1 cellular context compared by ENCODE assay signal in the genomic region with DNA sequence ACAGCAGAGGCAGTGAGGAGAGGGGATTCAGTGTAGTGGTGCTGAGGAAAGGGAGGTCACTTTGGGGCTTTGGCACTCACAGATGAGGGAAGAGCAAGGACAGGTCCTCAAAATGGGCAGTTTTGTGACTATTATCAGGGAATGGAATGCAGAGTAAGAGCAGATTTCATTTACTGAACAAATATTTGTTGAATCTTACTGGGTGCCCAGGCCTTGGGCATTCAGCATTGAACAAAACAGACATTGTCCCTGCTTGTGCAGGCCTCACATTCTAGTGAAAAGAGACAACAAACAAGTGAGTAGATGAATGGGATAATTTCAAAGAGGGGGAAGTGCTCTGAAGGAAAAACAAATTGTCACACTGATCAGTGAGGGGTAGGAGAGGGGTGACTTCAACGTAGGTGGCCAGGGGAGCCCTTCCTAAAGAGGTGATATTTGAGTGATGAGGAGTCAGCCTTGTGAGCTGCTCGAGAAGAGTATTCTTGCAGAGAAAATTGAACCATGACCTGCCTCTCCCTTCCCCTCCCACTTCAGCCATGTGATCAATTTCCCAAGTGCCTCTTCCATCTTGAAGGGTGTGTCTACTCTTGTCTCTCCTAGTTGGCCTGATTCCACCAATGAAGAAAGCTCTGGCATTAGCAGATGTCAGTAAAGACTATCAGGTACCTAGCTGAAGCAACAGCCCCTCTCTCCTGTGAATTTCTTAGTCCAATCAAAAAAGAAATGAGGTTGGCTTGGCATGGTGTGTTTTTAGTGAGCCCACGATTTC.
A peak's percentile ranks its signal among the peaks of the same experiment; 100 is the strongest.
TF ChIP-seq lines count a peak whose summit lies in the region.

No MANE protein-coding gene starts in this region.

TF ChIP-seq in HepG2, 621 proteins besides CTCF, POLR2A, EP300 and RAD21 (continued from another document and continues in another):
- TF ChIP-seq, protein P1, sequence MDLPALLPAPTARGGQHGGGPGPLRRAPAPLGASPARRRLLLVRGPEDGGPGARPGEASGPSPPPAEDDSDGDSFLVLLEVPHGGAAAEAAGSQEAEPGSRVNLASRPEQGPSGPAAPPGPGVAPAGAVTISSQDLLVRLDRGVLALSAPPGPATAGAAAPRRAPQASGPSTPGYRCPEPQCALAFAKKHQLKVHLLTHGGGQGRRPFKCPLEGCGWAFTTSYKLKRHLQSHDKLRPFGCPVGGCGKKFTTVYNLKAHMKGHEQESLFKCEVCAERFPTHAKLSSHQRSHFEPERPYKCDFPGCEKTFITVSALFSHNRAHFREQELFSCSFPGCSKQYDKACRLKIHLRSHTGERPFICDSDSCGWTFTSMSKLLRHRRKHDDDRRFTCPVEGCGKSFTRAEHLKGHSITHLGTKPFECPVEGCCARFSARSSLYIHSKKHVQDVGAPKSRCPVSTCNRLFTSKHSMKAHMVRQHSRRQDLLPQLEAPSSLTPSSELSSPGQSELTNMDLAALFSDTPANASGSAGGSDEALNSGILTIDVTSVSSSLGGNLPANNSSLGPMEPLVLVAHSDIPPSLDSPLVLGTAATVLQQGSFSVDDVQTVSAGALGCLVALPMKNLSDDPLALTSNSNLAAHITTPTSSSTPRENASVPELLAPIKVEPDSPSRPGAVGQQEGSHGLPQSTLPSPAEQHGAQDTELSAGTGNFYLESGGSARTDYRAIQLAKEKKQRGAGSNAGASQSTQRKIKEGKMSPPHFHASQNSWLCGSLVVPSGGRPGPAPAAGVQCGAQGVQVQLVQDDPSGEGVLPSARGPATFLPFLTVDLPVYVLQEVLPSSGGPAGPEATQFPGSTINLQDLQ (CRISPR knock-in tag; IDR thresholded peaks at IDR 0.05), result no peak
- TF ChIP-seq SP5 (CRISPR knock-in tag; IDR thresholded peaks at IDR 0.05; ENCODE audit: borderline replicate concordance, low read depth) (0 out of 2 replicates have a peak, but pooled peaks have one; percentile 20), CBFB (CRISPR knock-in tag; IDR thresholded peaks at IDR 0.05) (no peak), ESRRA (CRISPR knock-in tag; IDR thresholded peaks at IDR 0.05; ENCODE audit: low read depth) (no peak), HDAC2 (CRISPR knock-in tag; IDR thresholded peaks at IDR 0.05) (peak; percentile 60; the same call in 1 of the 2 replicates), TEAD3 (CRISPR knock-in tag; optimal IDR thresholded peaks at IDR 0.05; ENCODE audit: borderline replicate concordance) (peak; percentile 48), ZNF790 (CRISPR knock-in tag; IDR thresholded peaks at IDR 0.05; ENCODE audit: borderline replicate concordance) (no peak), FOXP1 (IDR thresholded peaks at IDR 0.05) (no peak), FOXP1 (CRISPR knock-in tag; IDR thresholded peaks at IDR 0.05) (peak; percentile 60), HMG20B (CRISPR knock-in tag; conservative IDR thresholded peaks at IDR 0.05) (peak; percentile 95), HMG20A (CRISPR knock-in tag; IDR thresholded peaks at IDR 0.05; ENCODE audit: borderline replicate concordance) (peak; percentile 92), HDAC1 (CRISPR knock-in tag; IDR thresholded peaks at IDR 0.05) (0 out of 2 replicates have a peak, but pooled peaks have one; percentile 21), NFYB (CRISPR knock-in tag; IDR thresholded peaks at IDR 0.05) (no peak), ZNF225 (CRISPR knock-in tag; IDR thresholded peaks at IDR 0.05) (no peak), ZSCAN25 (CRISPR knock-in tag; IDR thresholded peaks at IDR 0.05) (no peak), RXRB (CRISPR knock-in tag; IDR thresholded peaks at IDR 0.05; ENCODE audit: borderline replicate concordance) (peak; percentile 50; the same call in 1 of the 2 replicates), ZNF773 (CRISPR knock-in tag; IDR thresholded peaks at IDR 0.05; ENCODE audit: borderline replicate concordance) (no peak), PHB2 (IDR thresholded peaks at IDR 0.05; ENCODE audit: partially characterized antibody) (no peak), ZNF446 (CRISPR knock-in tag; IDR thresholded peaks at IDR 0.05) (no peak), ATF1 (CRISPR knock-in tag; IDR thresholded peaks at IDR 0.05) (no peak), NCOA2 (CRISPR knock-in tag; IDR thresholded peaks at IDR 0.05) (peak; percentile 65), SOX5 (CRISPR knock-in tag; IDR thresholded peaks at IDR 0.05; ENCODE audit: borderline replicate concordance) (peak; percentile 87; the same call in 1 of the 2 replicates), PAX8 (CRISPR knock-in tag; IDR thresholded peaks at IDR 0.05; ENCODE audit: borderline replicate concordance) (no peak), GATAD2A (CRISPR knock-in tag; IDR thresholded peaks at IDR 0.05) (peak; percentile 34; the same call in 1 of the 2 replicates), RCOR2 (CRISPR knock-in tag; IDR thresholded peaks at IDR 0.05) (0 out of 2 replicates have a peak, but pooled peaks have one; percentile 51), ZMYM4 (CRISPR knock-in tag; IDR thresholded peaks at IDR 0.05) (peak; percentile 19; the same call in 1 of the 2 replicates), FOXO1 (CRISPR knock-in tag; IDR thresholded peaks at IDR 0.05) (peak; percentile 55; the same call in 1 of the 2 replicates), ZNF660 (CRISPR knock-in tag; IDR thresholded peaks at IDR 0.05; ENCODE audit: borderline replicate concordance, low read depth) (no peak), ZNF263 (CRISPR knock-in tag; IDR thresholded peaks at IDR 0.05) (no peak), ZNF780A (CRISPR knock-in tag; IDR thresholded peaks at IDR 0.05) (no peak), FOSL1 (CRISPR knock-in tag; IDR thresholded peaks at IDR 0.05; ENCODE audit: borderline replicate concordance) (no peak)
- TF ChIP-seq, protein P2, sequence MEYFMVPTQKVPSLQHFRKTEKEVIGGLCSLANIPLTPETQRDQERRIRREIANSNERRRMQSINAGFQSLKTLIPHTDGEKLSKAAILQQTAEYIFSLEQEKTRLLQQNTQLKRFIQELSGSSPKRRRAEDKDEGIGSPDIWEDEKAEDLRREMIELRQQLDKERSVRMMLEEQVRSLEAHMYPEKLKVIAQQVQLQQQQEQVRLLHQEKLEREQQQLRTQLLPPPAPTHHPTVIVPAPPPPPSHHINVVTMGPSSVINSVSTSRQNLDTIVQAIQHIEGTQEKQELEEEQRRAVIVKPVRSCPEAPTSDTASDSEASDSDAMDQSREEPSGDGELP (IDR thresholded peaks at IDR 0.05; ENCODE audit: borderline replicate concordance, low read depth), result no peak
- TF ChIP-seq, protein P3, sequence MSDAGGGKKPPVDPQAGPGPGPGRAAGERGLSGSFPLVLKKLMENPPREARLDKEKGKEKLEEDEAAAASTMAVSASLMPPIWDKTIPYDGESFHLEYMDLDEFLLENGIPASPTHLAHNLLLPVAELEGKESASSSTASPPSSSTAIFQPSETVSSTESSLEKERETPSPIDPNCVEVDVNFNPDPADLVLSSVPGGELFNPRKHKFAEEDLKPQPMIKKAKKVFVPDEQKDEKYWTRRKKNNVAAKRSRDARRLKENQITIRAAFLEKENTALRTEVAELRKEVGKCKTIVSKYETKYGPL (CRISPR knock-in tag; IDR thresholded peaks at IDR 0.05), result no peak
- TF ChIP-seq, protein P4, sequence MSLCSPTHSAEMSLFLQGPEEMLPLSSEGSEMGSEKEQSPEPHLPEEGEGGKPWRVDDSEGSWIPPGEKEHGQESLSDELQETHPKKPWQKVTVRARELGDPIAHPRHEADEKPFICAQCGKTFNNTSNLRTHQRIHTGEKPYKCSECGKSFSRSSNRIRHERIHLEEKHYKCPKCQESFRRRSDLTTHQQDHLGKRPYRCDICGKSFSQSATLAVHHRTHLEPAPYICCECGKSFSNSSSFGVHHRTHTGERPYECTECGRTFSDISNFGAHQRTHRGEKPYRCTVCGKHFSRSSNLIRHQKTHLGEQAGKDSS (CRISPR knock-in tag; IDR thresholded peaks at IDR 0.05; ENCODE audit: borderline replicate concordance, low read depth), result no peak
- TF ChIP-seq, protein P5, sequence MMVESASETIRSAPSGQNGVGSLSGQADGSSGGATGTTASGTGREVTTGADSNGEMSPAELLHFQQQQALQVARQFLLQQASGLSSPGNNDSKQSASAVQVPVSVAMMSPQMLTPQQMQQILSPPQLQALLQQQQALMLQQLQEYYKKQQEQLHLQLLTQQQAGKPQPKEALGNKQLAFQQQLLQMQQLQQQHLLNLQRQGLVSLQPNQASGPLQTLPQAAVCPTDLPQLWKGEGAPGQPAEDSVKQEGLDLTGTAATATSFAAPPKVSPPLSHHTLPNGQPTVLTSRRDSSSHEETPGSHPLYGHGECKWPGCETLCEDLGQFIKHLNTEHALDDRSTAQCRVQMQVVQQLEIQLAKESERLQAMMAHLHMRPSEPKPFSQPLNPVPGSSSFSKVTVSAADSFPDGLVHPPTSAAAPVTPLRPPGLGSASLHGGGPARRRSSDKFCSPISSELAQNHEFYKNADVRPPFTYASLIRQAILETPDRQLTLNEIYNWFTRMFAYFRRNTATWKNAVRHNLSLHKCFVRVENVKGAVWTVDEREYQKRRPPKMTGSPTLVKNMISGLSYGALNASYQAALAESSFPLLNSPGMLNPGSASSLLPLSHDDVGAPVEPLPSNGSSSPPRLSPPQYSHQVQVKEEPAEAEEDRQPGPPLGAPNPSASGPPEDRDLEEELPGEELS (CRISPR knock-in tag; IDR thresholded peaks at IDR 0.05), result peak; percentile 87
- TF ChIP-seq, protein P6, sequence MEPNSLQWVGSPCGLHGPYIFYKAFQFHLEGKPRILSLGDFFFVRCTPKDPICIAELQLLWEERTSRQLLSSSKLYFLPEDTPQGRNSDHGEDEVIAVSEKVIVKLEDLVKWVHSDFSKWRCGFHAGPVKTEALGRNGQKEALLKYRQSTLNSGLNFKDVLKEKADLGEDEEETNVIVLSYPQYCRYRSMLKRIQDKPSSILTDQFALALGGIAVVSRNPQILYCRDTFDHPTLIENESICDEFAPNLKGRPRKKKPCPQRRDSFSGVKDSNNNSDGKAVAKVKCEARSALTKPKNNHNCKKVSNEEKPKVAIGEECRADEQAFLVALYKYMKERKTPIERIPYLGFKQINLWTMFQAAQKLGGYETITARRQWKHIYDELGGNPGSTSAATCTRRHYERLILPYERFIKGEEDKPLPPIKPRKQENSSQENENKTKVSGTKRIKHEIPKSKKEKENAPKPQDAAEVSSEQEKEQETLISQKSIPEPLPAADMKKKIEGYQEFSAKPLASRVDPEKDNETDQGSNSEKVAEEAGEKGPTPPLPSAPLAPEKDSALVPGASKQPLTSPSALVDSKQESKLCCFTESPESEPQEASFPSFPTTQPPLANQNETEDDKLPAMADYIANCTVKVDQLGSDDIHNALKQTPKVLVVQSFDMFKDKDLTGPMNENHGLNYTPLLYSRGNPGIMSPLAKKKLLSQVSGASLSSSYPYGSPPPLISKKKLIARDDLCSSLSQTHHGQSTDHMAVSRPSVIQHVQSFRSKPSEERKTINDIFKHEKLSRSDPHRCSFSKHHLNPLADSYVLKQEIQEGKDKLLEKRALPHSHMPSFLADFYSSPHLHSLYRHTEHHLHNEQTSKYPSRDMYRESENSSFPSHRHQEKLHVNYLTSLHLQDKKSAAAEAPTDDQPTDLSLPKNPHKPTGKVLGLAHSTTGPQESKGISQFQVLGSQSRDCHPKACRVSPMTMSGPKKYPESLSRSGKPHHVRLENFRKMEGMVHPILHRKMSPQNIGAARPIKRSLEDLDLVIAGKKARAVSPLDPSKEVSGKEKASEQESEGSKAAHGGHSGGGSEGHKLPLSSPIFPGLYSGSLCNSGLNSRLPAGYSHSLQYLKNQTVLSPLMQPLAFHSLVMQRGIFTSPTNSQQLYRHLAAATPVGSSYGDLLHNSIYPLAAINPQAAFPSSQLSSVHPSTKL (CRISPR knock-in tag; IDR thresholded peaks at IDR 0.05), result peak; percentile 85
- TF ChIP-seq, protein P7, sequence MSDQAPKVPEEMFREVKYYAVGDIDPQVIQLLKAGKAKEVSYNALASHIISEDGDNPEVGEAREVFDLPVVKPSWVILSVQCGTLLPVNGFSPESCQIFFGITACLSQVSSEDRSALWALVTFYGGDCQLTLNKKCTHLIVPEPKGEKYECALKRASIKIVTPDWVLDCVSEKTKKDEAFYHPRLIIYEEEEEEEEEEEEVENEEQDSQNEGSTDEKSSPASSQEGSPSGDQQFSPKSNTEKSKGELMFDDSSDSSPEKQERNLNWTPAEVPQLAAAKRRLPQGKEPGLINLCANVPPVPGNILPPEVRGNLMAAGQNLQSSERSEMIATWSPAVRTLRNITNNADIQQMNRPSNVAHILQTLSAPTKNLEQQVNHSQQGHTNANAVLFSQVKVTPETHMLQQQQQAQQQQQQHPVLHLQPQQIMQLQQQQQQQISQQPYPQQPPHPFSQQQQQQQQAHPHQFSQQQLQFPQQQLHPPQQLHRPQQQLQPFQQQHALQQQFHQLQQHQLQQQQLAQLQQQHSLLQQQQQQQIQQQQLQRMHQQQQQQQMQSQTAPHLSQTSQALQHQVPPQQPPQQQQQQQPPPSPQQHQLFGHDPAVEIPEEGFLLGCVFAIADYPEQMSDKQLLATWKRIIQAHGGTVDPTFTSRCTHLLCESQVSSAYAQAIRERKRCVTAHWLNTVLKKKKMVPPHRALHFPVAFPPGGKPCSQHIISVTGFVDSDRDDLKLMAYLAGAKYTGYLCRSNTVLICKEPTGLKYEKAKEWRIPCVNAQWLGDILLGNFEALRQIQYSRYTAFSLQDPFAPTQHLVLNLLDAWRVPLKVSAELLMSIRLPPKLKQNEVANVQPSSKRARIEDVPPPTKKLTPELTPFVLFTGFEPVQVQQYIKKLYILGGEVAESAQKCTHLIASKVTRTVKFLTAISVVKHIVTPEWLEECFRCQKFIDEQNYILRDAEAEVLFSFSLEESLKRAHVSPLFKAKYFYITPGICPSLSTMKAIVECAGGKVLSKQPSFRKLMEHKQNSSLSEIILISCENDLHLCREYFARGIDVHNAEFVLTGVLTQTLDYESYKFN (CRISPR knock-in tag; conservative IDR thresholded peaks at IDR 0.05), result peak; percentile 30; the same call in 1 of the 2 replicates
- TF ChIP-seq, protein P8, sequence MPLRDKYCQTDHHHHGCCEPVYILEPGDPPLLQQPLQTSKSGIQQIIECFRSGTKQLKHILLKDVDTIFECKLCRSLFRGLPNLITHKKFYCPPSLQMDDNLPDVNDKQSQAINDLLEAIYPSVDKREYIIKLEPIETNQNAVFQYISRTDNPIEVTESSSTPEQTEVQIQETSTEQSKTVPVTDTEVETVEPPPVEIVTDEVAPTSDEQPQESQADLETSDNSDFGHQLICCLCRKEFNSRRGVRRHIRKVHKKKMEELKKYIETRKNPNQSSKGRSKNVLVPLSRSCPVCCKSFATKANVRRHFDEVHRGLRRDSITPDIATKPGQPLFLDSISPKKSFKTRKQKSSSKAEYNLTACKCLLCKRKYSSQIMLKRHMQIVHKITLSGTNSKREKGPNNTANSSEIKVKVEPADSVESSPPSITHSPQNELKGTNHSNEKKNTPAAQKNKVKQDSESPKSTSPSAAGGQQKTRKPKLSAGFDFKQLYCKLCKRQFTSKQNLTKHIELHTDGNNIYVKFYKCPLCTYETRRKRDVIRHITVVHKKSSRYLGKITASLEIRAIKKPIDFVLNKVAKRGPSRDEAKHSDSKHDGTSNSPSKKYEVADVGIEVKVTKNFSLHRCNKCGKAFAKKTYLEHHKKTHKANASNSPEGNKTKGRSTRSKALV (CRISPR knock-in tag; IDR thresholded peaks at IDR 0.05), result no peak
